Comparison of ENCODE assay signal across 9 cellular contexts in the genomic region with DNA sequence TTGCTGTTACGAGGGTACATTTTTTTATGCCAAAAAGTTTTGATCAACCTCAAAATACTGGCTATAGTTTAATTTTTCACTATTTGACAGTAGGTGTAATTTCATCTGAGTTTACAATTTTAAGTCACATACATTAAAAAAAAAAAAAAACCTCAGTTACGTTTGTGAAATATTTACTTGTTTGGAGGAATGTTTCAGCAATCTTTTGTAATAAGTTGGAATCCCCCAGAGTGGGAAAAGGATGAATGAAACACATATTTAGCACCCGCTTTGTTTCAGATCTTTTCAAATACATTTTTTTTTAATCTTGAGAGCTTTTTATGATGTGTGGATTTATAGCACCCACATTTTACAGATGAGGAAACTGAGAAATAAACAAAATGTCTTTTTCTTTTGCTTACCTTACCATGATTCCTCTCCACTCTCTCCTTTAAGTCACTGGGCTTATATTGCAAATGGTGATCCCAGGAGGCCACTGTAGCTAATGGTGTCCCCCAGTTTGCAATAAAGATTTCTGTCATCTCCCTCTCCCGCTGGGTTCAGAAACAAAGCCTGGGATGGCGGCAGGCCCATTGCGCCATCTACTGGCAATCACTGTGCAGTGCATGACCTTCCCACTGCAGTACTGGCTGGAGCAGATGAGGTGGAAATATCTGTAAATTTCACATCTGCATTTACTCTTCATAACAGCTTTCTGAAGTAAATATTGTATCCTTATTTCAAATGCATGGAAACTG. TPM values are rescaled to one million over a fixed set of nuclear protein-coding genes. Genes with fewer than 3 reads are reported as not detected.
DNase-seq lines count a peak whose midpoint lies in the region; ATAC-seq, FAIRE-seq and TF ChIP-seq lines count a peak whose summit lies in the region.
"Had no signal": no experiment of that assay in that cellular context is flagged by ENCODE, and none has a peak within 500 bp of the region (broad histone marks: within the 10 kb centered on the region; RNA-seq: fewer than 3 reads in every experiment).

No MANE protein-coding gene starts in this region.

- no peak overlapping the region for H2AFZ ChIP-seq in mammary epithelial cell (ENCODE audit: low read depth, low read length)
- H2AFZ ChIP-seq in keratinocyte (ENCODE audit: control insufficient read depth, low read length), result no peak overlapping the region

- dilution Hi-C loops in mammary epithelial cell (cut with HindIII; ENCODE audit: low sequenced_read_pairs), result no loop called here
- dilution Hi-C loops in keratinocyte (cut with MboI; ENCODE audit: extremely low pct_ligation_motif_present, low sequenced_read_pairs), result loop anchor here (25.0 kb wide), 1 partner anchor 161 kb away; a partner anchor contains a TSS

- in situ Hi-C loops in mammary epithelial cell (cut with MboI; ENCODE audit: low sequenced_read_pairs in 2 of 2), result loop anchor here in 1 of 2 donors (5.0 to 10.0 kb wide), 2 partner anchors 176 to 294 kb away; no protein-coding TSS in a partner anchor

- no peaks in the 10 kb centered on the region for H3K27me3 ChIP-seq in CD4-positive, alpha-beta memory T cell (ENCODE audit: insufficient read depth, low read length)
- H3K27me3 ChIP-seq in mammary epithelial cell (ENCODE audit: insufficient read depth, low read length), result peaks cover 2% of the 10 kb centered on the region
- no peaks in the 10 kb centered on the region for H3K27me3 ChIP-seq in keratinocyte (ENCODE audit: control insufficient read depth, extremely low read depth, insufficient read depth, low read length)

- H3K4me2 ChIP-seq in mammary epithelial cell (ENCODE audit: insufficient read depth, low read depth, low read length) (no peak overlapping the region), keratinocyte (ENCODE audit: control insufficient read depth, extremely low read depth, insufficient read depth, low read depth, low read length) (no peak overlapping the region)

- no TSS peak for BruUV-seq in mammary epithelial cell (replicated peaks; lab: Mats Ljungman, UMichigan)

- CTCF ChIA-PET in CD4-positive, alpha-beta memory T cell (lab: Charles Lee; ENCODE audit: partially characterized antibody), result interaction anchor here (0.7 to 2.5 kb wide), 24 partner anchors 13 to 401 kb away, joined by 3 to 22 read pairs (median 4); a partner anchor contains a TSS
- CTCF ChIA-PET in activated B cell treated with CpG ODN at 0.5 μM for 24 hours (lab: Charles Lee) (interaction anchor here (0.6 to 11.8 kb wide), 31 partner anchors 11 to 337 kb away, joined by 3 to 481 read pairs (median 5); a partner anchor contains a TSS), mammary epithelial cell (lab: Charles Lee; ENCODE audit: low non-redundant PET) (interaction anchor here (0.7 to 0.8 kb wide), 2 partner anchors 78 to 179 kb away, joined by 4 to 11 read pairs; no protein-coding TSS in a partner anchor)

- H3K36me3 Mint-ChIP-seq in CD4-positive, alpha-beta memory T cell, result no peaks in the 10 kb centered on the region
- H3K36me3 Mint-ChIP-seq in activated B cell treated with CpG ODN at 0.5 μM for 24 hours (ENCODE audit: low read depth), result no peaks in the 10 kb centered on the region

- no peak overlapping the region for H3K27ac ChIP-seq in CD4-positive, alpha-beta memory T cell (ENCODE audit: low read depth, low read length)
- H3K27ac ChIP-seq in mammary epithelial cell (ENCODE audit: insufficient read depth, low read depth, low read length) (no peak overlapping the region), keratinocyte (ENCODE audit: control insufficient read depth, insufficient read depth, low read length) (no peak overlapping the region)

- H3K4me1 Mint-ChIP-seq in CD4-positive, alpha-beta memory T cell, result peaks cover 0 to 3% (median under 1%) of the 10 kb centered on the region in 4 donors
- H3K4me1 Mint-ChIP-seq in activated B cell treated with CpG ODN at 0.5 μM for 24 hours, result peaks cover 49% of the 10 kb centered on the region

- 40% methylated on average over 6 of the region's 6 CpGs for WGBS in mammary epithelial cell (ENCODE audit: low coverage, missing lambda C conversion rate)

- peak; percentile 44 to 66 (median 57) for DNase-seq in CD4-positive, alpha-beta memory T cell
- DNase-seq in GM20000 (ENCODE audit: low spot score) (peak; percentile 78), NCI-H1694 (lab: John Stamatoyannopoulos, UW) (peak; percentile 49), activated B cell treated with CpG ODN at 0.5 μM for 24 hours (peak; percentile 60), mammary epithelial cell (peak; percentile 24), keratinocyte (ENCODE audit: low read depth, low spot score) (no peak)
- peak; percentile 37 to 44 for DNase-seq in stimulated activated CD4-positive, alpha-beta T cell treated with anti-CD3 and anti-CD28 coated beads, Interleukin-1b, Interleukin-23, amount 100 ng/mL, for 4 hours (ENCODE audit: low read depth in 2 of 2)

- H3K79me2 ChIP-seq in mammary epithelial cell (ENCODE audit: insufficient read depth, low read length) (no peaks in the 10 kb centered on the region), keratinocyte (ENCODE audit: control insufficient read depth, insufficient read depth, low read length) (no peaks in the 10 kb centered on the region)

- no peaks in the 10 kb centered on the region for H3K9me3 ChIP-seq in CD4-positive, alpha-beta memory T cell (ENCODE audit: control insufficient read depth in 1 of 2, low read length in 2 of 2)
- H3K9me3 ChIP-seq in mammary epithelial cell (replicated peaks; ENCODE audit: insufficient read depth, low read length), result no peaks in the 10 kb centered on the region
- H3K9me3 ChIP-seq in keratinocyte (ENCODE audit: control insufficient read depth, low read depth, low read length), result no peaks in the 10 kb centered on the region

- TF ChIP-seq CTCF in GM20000 (IDR thresholded peaks at IDR 0.05; ENCODE audit: extremely low read depth, missing control alignments) (peak; percentile 95), activated B cell treated with CpG ODN at 0.5 μM for 24 hours (IDR thresholded peaks at IDR 0.05) (peak; percentile 86), mammary epithelial cell (conservative IDR thresholded peaks at IDR 0.05 in 1 of 2, IDR thresholded peaks at IDR 0.05 in 1 of 2; ENCODE audit: extremely low read depth in 1 of 2, insufficient read depth in 1 of 2, low read depth in 1 of 2, low read length in 2 of 2) (peak; percentile 99), keratinocyte (optimal IDR thresholded peaks at IDR 0.05 in 1 of 3, IDR thresholded peaks at IDR 0.05 in 1 of 3, conservative IDR thresholded peaks at IDR 0.05 in 1 of 3; ENCODE audit: extremely low read depth in 1 of 3, insufficient read depth in 2 of 3, low read length in 3 of 3) (peak; percentile 99 to 100 (median 99))

- POLR2A ChIA-PET in CD4-positive, alpha-beta memory T cell (lab: Charles Lee; ENCODE audit: partially characterized antibody), result no interaction called here
- POLR2A ChIA-PET in activated B cell treated with CpG ODN at 0.5 μM for 24 hours (lab: Charles Lee), result interaction anchor here (1.0 to 1.8 kb wide), 4 partner anchors 25 to 173 kb away, joined by 3 to 10 read pairs (median 6); a partner anchor contains a TSS

- no peak overlapping the region for H3K27ac Mint-ChIP-seq in CD4-positive, alpha-beta memory T cell
- peak overlapping the region; percentile 36 for H3K27ac Mint-ChIP-seq in activated B cell treated with CpG ODN at 0.5 μM for 24 hours
- H3K27ac Mint-ChIP-seq: T-helper 1 cell treated with Interleukin-12 subunit alpha and Interleukin-12 subunit beta and Interleukin-4 antibody, amounts not matched to agents 30 μg/mL and 1 μg/mL, for 36 hours had no signal

- no peak overlapping the region for H3K4me3 ChIP-seq in CD4-positive, alpha-beta memory T cell (ENCODE audit: low read length in 2 of 2)
- H3K4me3 ChIP-seq in mammary epithelial cell (replicated peaks in 1 of 3; ENCODE audit: insufficient read depth in 1 of 3, low read depth in 2 of 3, low read length in 3 of 3) (no peak overlapping the region), keratinocyte (ENCODE audit: control insufficient read depth in 2 of 3, extremely low read depth in 1 of 3, insufficient read depth in 2 of 3, low read depth in 1 of 3, low read length in 3 of 3) (no peak overlapping the region)

- ATAC-seq in activated B cell treated with CpG ODN at 0.5 μM for 24 hours (ENCODE audit: low read depth) (peak; percentile 87), HG03196 (IDR thresholded peaks at IDR 0.05; ENCODE audit: unreplicated experiment) (no peak)

- H3K9me3 Mint-ChIP-seq in CD4-positive, alpha-beta memory T cell, result no peaks in the 10 kb centered on the region
- no peaks in the 10 kb centered on the region for H3K9me3 Mint-ChIP-seq in activated B cell treated with CpG ODN at 0.5 μM for 24 hours
- H3K9me3 Mint-ChIP-seq: T-helper 1 cell treated with Interleukin-12 subunit alpha and Interleukin-12 subunit beta and Interleukin-4 antibody, amounts not matched to agents 30 μg/mL and 1 μg/mL, for 36 hours had no signal

- no peak overlapping the region for H3K9ac ChIP-seq in mammary epithelial cell (ENCODE audit: insufficient read depth, low read length)
- no peak overlapping the region for H3K9ac ChIP-seq in keratinocyte (ENCODE audit: control insufficient read depth, extremely low read depth, insufficient read depth, low read length)

- H3K36me3 ChIP-seq in CD4-positive, alpha-beta memory T cell (ENCODE audit: insufficient read depth, low read length), result no peaks in the 10 kb centered on the region
- H3K36me3 ChIP-seq in mammary epithelial cell (ENCODE audit: insufficient read depth, low read length) (no peaks in the 10 kb centered on the region), keratinocyte (ENCODE audit: control insufficient read depth in 2 of 2, extremely low read depth in 1 of 2, insufficient read depth in 2 of 2, low read length in 2 of 2) (no peaks in the 10 kb centered on the region)

- no peaks in the 10 kb centered on the region for H3K4me1 ChIP-seq in CD4-positive, alpha-beta memory T cell (ENCODE audit: insufficient read depth, low read length)
- H3K4me1 ChIP-seq in mammary epithelial cell (ENCODE audit: insufficient read depth, low read length) (no peaks in the 10 kb centered on the region), keratinocyte (ENCODE audit: control insufficient read depth, extremely low read depth, insufficient read depth, low read length) (no peaks in the 10 kb centered on the region)

- FAIRE-seq in keratinocyte (lab: Jason Lieb, UNC), result no peak

- peak overlapping the region in 1 of 8 donors; percentile 64 for H3K4me3 Mint-ChIP-seq in CD4-positive, alpha-beta memory T cell
- peak overlapping the region; percentile 25 for H3K4me3 Mint-ChIP-seq in activated B cell treated with CpG ODN at 0.5 μM for 24 hours
- H3K4me3 Mint-ChIP-seq: T-helper 1 cell treated with Interleukin-12 subunit alpha and Interleukin-12 subunit beta and Interleukin-4 antibody, amounts not matched to agents 30 μg/mL and 1 μg/mL, for 36 hours had no signal

- intact Hi-C loops in CD4-positive, alpha-beta memory T cell (cut with micrococcal nuclease), result loop anchor here (1.0 kb wide), 1 partner anchor 179 kb away; no protein-coding TSS in a partner anchor
- intact Hi-C loops in activated B cell treated with CpG ODN at 0.5 μM for 24 hours (cut with micrococcal nuclease) (loop anchor here (1.0 to 5.0 kb wide), 7 partner anchors 58 to 334 kb away; a partner anchor contains a TSS), mammary epithelial cell (cut with micrococcal nuclease) (loop anchor here (1.0 to 5.0 kb wide), 3 partner anchors 179 to 334 kb away; no protein-coding TSS in a partner anchor)

- H4K20me1 ChIP-seq in mammary epithelial cell (ENCODE audit: insufficient read depth, low read length) (no peaks in the 10 kb centered on the region), keratinocyte (ENCODE audit: control insufficient read depth, extremely low read depth, insufficient read depth, low read length) (no peaks in the 10 kb centered on the region)

- H3K27me3 Mint-ChIP-seq in CD4-positive, alpha-beta memory T cell, result peaks cover 9 to 26% of the 10 kb centered on the region in 2 donors
- H3K27me3 Mint-ChIP-seq in activated B cell treated with CpG ODN at 0.5 μM for 24 hours, result peaks cover 5% of the 10 kb centered on the region

- H3K9me1 ChIP-seq in keratinocyte (ENCODE audit: control insufficient read depth, extremely low read depth, insufficient read depth, low read length), result no peaks in the 10 kb centered on the region

RNA-seq across cellular contexts. Expression of a gene that starts 27.7 kb away (rescaled TPM):
- 10 to 100 TPM; 11.5 to 18.0 TPM for total RNA-seq in CD4-positive, alpha-beta memory T cell
- not detected for polyA plus RNA-seq in CD4-positive, alpha-beta memory T cell
- 8.3 and 12.8 TPM in 2 replicates for total RNA-seq in activated B cell treated with CpG ODN at 0.5 μM for 24 hours
- total RNA-seq in mammary epithelial cell, result 1 to 10 TPM in 1 of 2 donors, under 1 TPM in 1; 0.50 to 9.5 TPM
- polyA plus RNA-seq in mammary epithelial cell, result 0.79 TPM
- not detected for polyA minus RNA-seq in mammary epithelial cell
- 0.71 to 2.0 TPM (median 0.71 TPM) in 3 replicates for polyA plus RNA-seq in keratinocyte
- 3.1 TPM for polyA plus RNA-seq in keratinocyte (2011; ENCODE audit: low read depth)
- polyA plus RNA-seq in keratinocyte (2011; cell fraction: cytosol; rRNA removed), result 0.42 TPM in 1 of 2 replicates, not detected in the other
- 6.3 and 7.0 TPM in 2 replicates for polyA plus RNA-seq in keratinocyte (2011; cell fraction: nucleus; rRNA removed)
- 1.2 and 2.2 TPM in 2 replicates for polyA plus RNA-seq in keratinocyte (2012; ENCODE audit: low replicate concordance)
- polyA minus RNA-seq in keratinocyte, result 1.2 TPM in 1 of 3 replicates, not detected in the others
- not detected for polyA minus RNA-seq in keratinocyte (2011; cell fraction: cytosol; rRNA and poly(A)+ RNA removed)
- polyA minus RNA-seq in keratinocyte (2011; cell fraction: nucleus; rRNA and poly(A)+ RNA removed), result 3.1 TPM in 1 of 2 replicates, not detected in the other

RNA-seq across cellular contexts. Expression of a gene that starts 45.1 kb away (rescaled TPM):
- 1 to 10 TPM; 1.1 TPM for total RNA-seq in CD4-positive, alpha-beta memory T cell
- 1 to 10 TPM; 1.2 to 1.3 TPM for polyA plus RNA-seq in CD4-positive, alpha-beta memory T cell
- total RNA-seq in activated B cell treated with CpG ODN at 0.5 μM for 24 hours (68.8 and 82.1 TPM in 2 replicates), mammary epithelial cell (not detected)
- polyA plus RNA-seq in mammary epithelial cell (not detected), keratinocyte (0.21 TPM in 1 of 3 replicates, not detected in the others)
- polyA minus RNA-seq in mammary epithelial cell (not detected), keratinocyte (not detected in 3 replicates)
- polyA plus RNA-seq in keratinocyte (2011; ENCODE audit: low read depth), result not detected
- polyA plus RNA-seq in keratinocyte (2011; cell fraction: cytosol; rRNA removed), result not detected in 2 replicates
- polyA plus RNA-seq in keratinocyte (2011; cell fraction: nucleus; rRNA removed), result 0.32 TPM in 1 of 2 replicates, not detected in the other
- not detected in 2 replicates for polyA plus RNA-seq in keratinocyte (2012; ENCODE audit: low replicate concordance)
- polyA minus RNA-seq in keratinocyte (2011; cell fraction: cytosol; rRNA and poly(A)+ RNA removed), result not detected
- polyA minus RNA-seq in keratinocyte (2011; cell fraction: nucleus; rRNA and poly(A)+ RNA removed), result not detected in 2 replicates

RNA-seq across cellular contexts. Expression of a gene that starts 47.8 kb away (rescaled TPM):
- total RNA-seq in CD4-positive, alpha-beta memory T cell, result 1 to 10 TPM in 1 of 2 experiments, under 1 TPM in 1; 0.89 to 2.2 TPM
- polyA plus RNA-seq in CD4-positive, alpha-beta memory T cell, result not detected
- total RNA-seq in activated B cell treated with CpG ODN at 0.5 μM for 24 hours (7.3 and 9.5 TPM in 2 replicates), mammary epithelial cell (not detected)
- polyA plus RNA-seq in mammary epithelial cell (not detected), keratinocyte (not detected in 3 replicates)
- polyA minus RNA-seq in mammary epithelial cell (not detected), keratinocyte (not detected in 3 replicates)
- not detected for polyA plus RNA-seq in keratinocyte (2011; ENCODE audit: low read depth)
- not detected in 2 replicates for polyA plus RNA-seq in keratinocyte (2011; cell fraction: cytosol; rRNA removed)
- polyA plus RNA-seq in keratinocyte (2011; cell fraction: nucleus; rRNA removed), result not detected in 2 replicates
- polyA plus RNA-seq in keratinocyte (2012; ENCODE audit: low replicate concordance), result not detected in 2 replicates
- polyA minus RNA-seq in keratinocyte (2011; cell fraction: cytosol; rRNA and poly(A)+ RNA removed), result not detected
- not detected in 2 replicates for polyA minus RNA-seq in keratinocyte (2011; cell fraction: nucleus; rRNA and poly(A)+ RNA removed)

RNA-seq across cellular contexts. Expression of a gene that starts 58.8 kb away (rescaled TPM):
- 1 to 10 TPM; 3.2 to 4.2 TPM for total RNA-seq in CD4-positive, alpha-beta memory T cell
- not detected for polyA plus RNA-seq in CD4-positive, alpha-beta memory T cell
- 74.4 and 74.5 TPM in 2 replicates for total RNA-seq in activated B cell treated with CpG ODN at 0.5 μM for 24 hours
- total RNA-seq in mammary epithelial cell, result not detected
- not detected for polyA plus RNA-seq in mammary epithelial cell
- not detected for polyA minus RNA-seq in mammary epithelial cell
- polyA plus RNA-seq in keratinocyte, result 0.48 TPM in 1 of 3 replicates, not detected in the others
- not detected for polyA plus RNA-seq in keratinocyte (2011; ENCODE audit: low read depth)
- polyA plus RNA-seq in keratinocyte (2011; cell fraction: cytosol; rRNA removed), result not detected in 2 replicates
- not detected in 2 replicates for polyA plus RNA-seq in keratinocyte (2011; cell fraction: nucleus; rRNA removed)
- polyA plus RNA-seq in keratinocyte (2012; ENCODE audit: low replicate concordance), result not detected in 2 replicates
- not detected in 3 replicates for polyA minus RNA-seq in keratinocyte
- polyA minus RNA-seq in keratinocyte (2011; cell fraction: cytosol; rRNA and poly(A)+ RNA removed), result not detected
- not detected in 2 replicates for polyA minus RNA-seq in keratinocyte (2011; cell fraction: nucleus; rRNA and poly(A)+ RNA removed)

Comparison
In these comparisons a context has a peak if more than half of its experiments do, and no peak if none do; other contexts are left out.
1. RNA of a gene that starts 45.1 kb away (total RNA-seq): 68.8 to 82.1 TPM in activated B cell treated with CpG ODN at 0.5 μM for 24 hours; 1.1 TPM in CD4-positive, alpha-beta memory T cell and not detected in mammary epithelial cell; every median in the first group is over 10 times any median in the second.
2. Peak in every context shown above with its lines, with median percentiles within 50 percentile points of each other: CTCF ChIP-seq.